Comparison of ENCODE assay signal across 8 cellular contexts in the genomic region with DNA sequence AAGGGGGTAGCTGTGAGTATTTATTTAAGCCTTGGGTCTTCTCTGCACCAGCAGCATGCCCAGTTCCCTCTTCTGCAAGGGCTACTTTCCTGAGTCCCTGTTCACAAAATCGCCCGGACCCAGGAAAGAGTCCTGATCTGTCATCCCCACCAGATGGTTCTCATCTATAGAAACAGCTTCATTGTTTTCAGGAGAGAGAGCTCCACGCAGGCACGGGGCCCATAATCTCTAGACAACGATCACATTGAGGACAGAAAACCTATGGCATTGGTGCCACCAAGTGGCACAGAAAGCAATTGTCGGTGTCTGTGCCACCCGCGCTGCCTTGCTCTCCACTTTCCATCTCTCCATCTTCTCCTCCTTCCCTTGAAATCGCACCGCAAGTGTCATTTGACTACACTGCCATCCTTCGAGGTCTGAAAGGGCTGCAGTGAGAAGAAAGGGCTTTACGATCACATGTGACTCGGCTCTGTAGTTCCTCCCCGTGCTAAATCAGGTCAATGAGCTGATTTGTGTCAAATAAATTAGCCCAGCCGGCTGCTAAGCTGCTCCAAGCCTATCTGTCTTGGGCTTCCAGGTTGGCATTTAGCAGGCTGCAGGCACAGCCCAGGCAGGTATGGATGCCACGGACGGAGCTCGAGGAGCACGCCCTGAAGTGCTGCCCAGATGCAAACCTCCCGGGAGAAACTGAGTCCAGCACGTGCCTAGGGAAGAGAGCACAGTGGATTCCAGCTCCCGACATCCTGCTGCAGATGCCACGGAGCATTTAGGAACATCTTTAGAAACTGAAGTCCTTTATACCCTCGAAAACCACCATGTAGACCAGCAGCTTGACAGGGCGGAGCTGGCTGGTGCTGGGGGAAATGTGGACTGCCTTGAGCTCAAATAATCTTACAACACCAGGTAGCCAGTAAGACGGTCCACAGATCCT. TPM values are rescaled to one million over a fixed set of nuclear protein-coding genes. Genes with fewer than 3 reads are reported as not detected.
DNase-seq lines count a peak whose midpoint lies in the region; ATAC-seq and TF ChIP-seq lines count a peak whose summit lies in the region.

No MANE protein-coding gene starts in this region.

- intact Hi-C loops in psoas muscle (cut with DNase I) = loop anchor here in 1 of 2 donors (10.0 kb wide), 3 partner anchors 246 to 714 kb away; no protein-coding TSS in a partner anchor

- H3K27ac Mint-ChIP-seq in activated naive CD4-positive, alpha-beta T cell treated with anti-CD3 and anti-CD28 coated beads, Interleukin-2, amount 50 U/mL, for 72 hours = no peak overlapping the region

- H3K9me3 Mint-ChIP-seq in activated naive CD4-positive, alpha-beta T cell treated with anti-CD3 and anti-CD28 coated beads, Interleukin-2, amount 50 U/mL, for 72 hours = no peaks in the 10 kb centered on the region

- H3K27ac ChIP-seq in psoas muscle = no peak overlapping the region

- peak; percentile 70 to 82 for ATAC-seq in activated naive CD4-positive, alpha-beta T cell treated with anti-CD3 and anti-CD28 coated beads, Interleukin-2, amount 50 U/mL, for 72 hours
- ATAC-seq in psoas muscle (peak; percentile 83 to 93 (median 88)), GM19395 (IDR thresholded peaks at IDR 0.05; ENCODE audit: unreplicated experiment) (no peak), HG02840 (IDR thresholded peaks at IDR 0.05; ENCODE audit: low FRiP score, unreplicated experiment) (no peak)

- 9 to 11% (median 10%) methylated on average over 26 of the region's 26 CpGs for WGBS in psoas muscle, 3 donors

- no peaks in the 10 kb centered on the region for H3K9me3 ChIP-seq in psoas muscle

- POLR2A ChIA-PET in GM10248 (lab: Yijun Ruan, JAX) = no interaction called here

- CTCF ChIA-PET in GM10248 (lab: Yijun Ruan, JAX) = interaction anchor here (0.8 to 3.9 kb wide), 24 partner anchors 10 to 791 kb away, joined by 3 to 38 read pairs (median 3); no protein-coding TSS in a partner anchor

- peaks cover 23% of the 10 kb centered on the region for H3K4me1 ChIP-seq in psoas muscle

- DNase-seq in GM10248 (ENCODE audit: extremely low spot score) (peak; percentile 38), MV-4-11 (lab: John Stamatoyannopoulos, UW) (peak; percentile 64), SHP77 (lab: John Stamatoyannopoulos, UW) (peak; percentile 85 to 88), globus pallidus (ENCODE audit: low spot score) (peak; percentile 95), psoas muscle (peak in 1 of 2 donors; percentile 38)
- DNase-seq in activated naive CD4-positive, alpha-beta T cell treated with anti-CD3 and anti-CD28 coated beads, Interleukin-2, amount 50 U/mL, for 72 hours (ENCODE audit: low spot score in 2 of 2) = peak in 1 of 2 donors; percentile 41

- no peaks in the 10 kb centered on the region for H3K27me3 ChIP-seq in psoas muscle (ENCODE audit: insufficient read depth in 3 of 3, low read length in 2 of 3)

- H3K36me3 ChIP-seq in psoas muscle (ENCODE audit: insufficient read depth in 1 of 2, low read depth in 1 of 2) = no peaks in the 10 kb centered on the region

- H3K36me3 Mint-ChIP-seq in activated naive CD4-positive, alpha-beta T cell treated with anti-CD3 and anti-CD28 coated beads, Interleukin-2, amount 50 U/mL, for 72 hours = no peaks in the 10 kb centered on the region

- peak overlapping the region; percentile 42 for H3K4me3 ChIP-seq in psoas muscle

- TF ChIP-seq CTCF in GM10248 (IDR thresholded peaks at IDR 0.05; ENCODE audit: control extremely low read depth, extremely low read depth, low read depth, missing control alignments) (peak; percentile 79), psoas muscle (IDR thresholded peaks at IDR 0.05) (peak; percentile 72)

RNA-seq across cellular contexts. Expression of gene SPRING1, which starts 28.8 kb away (rescaled TPM):
- 10 to 100 TPM; 20.2 to 32.4 TPM for total RNA-seq in activated naive CD4-positive, alpha-beta T cell treated with anti-CD3 and anti-CD28 coated beads, Interleukin-2, amount 50 U/mL, for 72 hours
- 1 to 10 TPM; 6.3 to 9.9 (median 7.9) TPM for total RNA-seq in psoas muscle
- polyA plus RNA-seq in psoas muscle = 10 to 100 TPM in 1 of 3 donors, 1 to 10 TPM in 2; 4.1 to 10.6 (median 8.4) TPM

RNA-seq across cellular contexts. Expression of gene RNFT2, which starts 29.0 kb away (rescaled TPM):
- 10 to 100 TPM; 14.9 to 25.5 TPM for total RNA-seq in activated naive CD4-positive, alpha-beta T cell treated with anti-CD3 and anti-CD28 coated beads, Interleukin-2, amount 50 U/mL, for 72 hours
- under 1 TPM; 0.22 to 0.64 (median 0.50) TPM for total RNA-seq in psoas muscle
- polyA plus RNA-seq in psoas muscle = under 1 TPM; 0.04 to 0.36 (median 0.34) TPM

Comparison
In these comparisons a context has a peak if more than half of its experiments do, and no peak if none do; other contexts are left out.
1. ATAC-seq: peak in activated naive CD4-positive, alpha-beta T cell treated with anti-CD3 and anti-CD28 coated beads, Interleukin-2, amount 50 U/mL, for 72 hours (2 of 2) and psoas muscle (4 of 4); none in GM19395 (single experiment) and HG02840 (single experiment).
2. RNA of gene RNFT2, which starts 29.0 kb away (total RNA-seq): 14.9 to 25.5 TPM in activated naive CD4-positive, alpha-beta T cell treated with anti-CD3 and anti-CD28 coated beads, Interleukin-2, amount 50 U/mL, for 72 hours; 0.22 to 0.64 TPM in psoas muscle; every median in the first group is over 4 times any median in the second.